1 cellular context compared by ENCODE assay signal in the genomic region with DNA sequence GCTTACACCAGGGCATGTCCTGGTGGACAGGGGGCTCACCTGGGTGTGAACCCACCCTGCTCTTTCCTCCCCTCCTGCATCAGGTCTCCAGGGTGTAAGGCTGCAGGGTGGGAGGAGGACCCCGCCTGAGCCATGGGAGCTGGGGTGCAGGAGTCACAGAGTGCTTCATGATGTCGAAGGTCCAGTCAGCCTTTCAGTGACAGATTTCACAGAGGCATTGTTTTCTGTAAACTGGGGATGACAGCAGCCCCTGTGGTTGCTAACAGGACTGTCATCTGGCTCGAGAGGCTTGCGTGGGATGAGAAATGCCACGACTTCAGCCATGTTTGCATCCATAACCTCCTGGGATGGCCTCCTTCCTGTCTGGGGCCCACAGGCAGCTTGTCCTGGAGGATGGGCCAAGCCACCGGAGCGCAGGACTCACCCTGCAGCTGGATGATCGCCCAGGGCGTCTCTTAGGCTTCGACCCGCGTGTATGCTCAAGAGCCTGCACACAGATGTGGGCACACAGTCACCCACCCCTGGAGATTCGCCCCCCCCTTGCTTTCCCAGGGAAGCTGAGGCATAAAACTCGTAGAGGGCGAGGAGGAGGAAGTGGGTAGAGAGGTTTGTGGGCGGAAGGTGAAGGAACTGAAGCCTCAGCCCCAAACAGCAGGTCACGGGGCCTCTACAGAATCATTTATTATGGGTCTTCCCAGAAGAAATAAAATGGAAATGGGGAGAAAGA.
A peak's percentile ranks its signal among the peaks of the same experiment; 100 is the strongest.
TF ChIP-seq lines count a peak whose summit lies in the region.

No MANE protein-coding gene starts in this region.

TF ChIP-seq in GM12878, 131 proteins besides CTCF, POLR2A, EP300 and RAD21 (continued from another document and continues in another):
- TF ChIP-seq MLLT1 (IDR thresholded peaks at IDR 0.05) (no peak), PML (IDR thresholded peaks at IDR 0.05; ENCODE audit: low read length) (no peak), BHLHE40 (IDR thresholded peaks at IDR 0.05; ENCODE audit: borderline replicate concordance in 1 of 2, low read depth in 2 of 2, low read length in 1 of 2) (no peak), FOXK2 (IDR thresholded peaks at IDR 0.05) (no peak), TCF3 (IDR thresholded peaks at IDR 0.05; ENCODE audit: borderline replicate concordance, insufficient read depth, low read depth, low read length) (no peak), IKZF2 (IDR thresholded peaks at IDR 0.05) (peak; percentile 75 to 77), MXI1 (IDR thresholded peaks at IDR 0.05; ENCODE audit: low read depth, low read length) (no peak), E4F1 (IDR thresholded peaks at IDR 0.05; ENCODE audit: borderline replicate concordance, partially characterized antibody) (no peak), PAX5 (IDR thresholded peaks at IDR 0.05; ENCODE audit: borderline replicate concordance, low read depth, low read length) (no peak), MTA3 (IDR thresholded peaks at IDR 0.05; ENCODE audit: borderline replicate concordance, low read length) (no peak), BCL11A (IDR thresholded peaks at IDR 0.05; ENCODE audit: low read depth, low read length) (no peak), ZBTB4 (CRISPR knock-in tag; IDR thresholded peaks at IDR 0.05) (no peak), CREM (IDR thresholded peaks at IDR 0.05; ENCODE audit: low read depth) (no peak), MYC (IDR thresholded peaks at IDR 0.05; ENCODE audit: insufficient read depth, insufficient read length, insufficient replicate concordance, low read length, severe bottlenecking) (no peak), CBX3 (IDR thresholded peaks at IDR 0.05; ENCODE audit: borderline replicate concordance, low read depth) (no peak), ZNF622 (IDR thresholded peaks at IDR 0.05) (no peak), NR2C1 (IDR thresholded peaks at IDR 0.05) (no peak), ATF3 (IDR thresholded peaks at IDR 0.05; ENCODE audit: borderline replicate concordance, extremely low read depth, low read depth, low read length) (no peak), RUNX3 (IDR thresholded peaks at IDR 0.05; ENCODE audit: low read length) (peak; percentile 27; the same call in 1 of the 2 replicates), SRF (IDR thresholded peaks at IDR 0.05; ENCODE audit: low read depth in 2 of 2, low read length in 2 of 2) (no peak), BRCA1 (IDR thresholded peaks at IDR 0.05; ENCODE audit: low read depth, low read length) (no peak), USF1 (IDR thresholded peaks at IDR 0.05; ENCODE audit: borderline replicate concordance, extremely low read length, insufficient read depth, low read depth, low read length) (no peak), ZBTB40 (IDR thresholded peaks at IDR 0.05; ENCODE audit: borderline replicate concordance) (no peak), POLR2AphosphoS2 (IDR thresholded peaks at IDR 0.05; ENCODE audit: low read depth, low read length) (no peak), IRF5 (IDR thresholded peaks at IDR 0.05; ENCODE audit: borderline replicate concordance) (no peak), NR2C2 (IDR thresholded peaks at IDR 0.05; ENCODE audit: borderline replicate concordance, control insufficient read depth, insufficient read length, low read depth) (no peak), CHD4 (IDR thresholded peaks at IDR 0.05) (no peak), ZNF217 (IDR thresholded peaks at IDR 0.05) (no peak), EZH2 (IDR thresholded peaks at IDR 0.05; ENCODE audit: borderline replicate concordance, control insufficient read depth, low read depth, low read length) (no peak)
- TF ChIP-seq, protein P1, sequence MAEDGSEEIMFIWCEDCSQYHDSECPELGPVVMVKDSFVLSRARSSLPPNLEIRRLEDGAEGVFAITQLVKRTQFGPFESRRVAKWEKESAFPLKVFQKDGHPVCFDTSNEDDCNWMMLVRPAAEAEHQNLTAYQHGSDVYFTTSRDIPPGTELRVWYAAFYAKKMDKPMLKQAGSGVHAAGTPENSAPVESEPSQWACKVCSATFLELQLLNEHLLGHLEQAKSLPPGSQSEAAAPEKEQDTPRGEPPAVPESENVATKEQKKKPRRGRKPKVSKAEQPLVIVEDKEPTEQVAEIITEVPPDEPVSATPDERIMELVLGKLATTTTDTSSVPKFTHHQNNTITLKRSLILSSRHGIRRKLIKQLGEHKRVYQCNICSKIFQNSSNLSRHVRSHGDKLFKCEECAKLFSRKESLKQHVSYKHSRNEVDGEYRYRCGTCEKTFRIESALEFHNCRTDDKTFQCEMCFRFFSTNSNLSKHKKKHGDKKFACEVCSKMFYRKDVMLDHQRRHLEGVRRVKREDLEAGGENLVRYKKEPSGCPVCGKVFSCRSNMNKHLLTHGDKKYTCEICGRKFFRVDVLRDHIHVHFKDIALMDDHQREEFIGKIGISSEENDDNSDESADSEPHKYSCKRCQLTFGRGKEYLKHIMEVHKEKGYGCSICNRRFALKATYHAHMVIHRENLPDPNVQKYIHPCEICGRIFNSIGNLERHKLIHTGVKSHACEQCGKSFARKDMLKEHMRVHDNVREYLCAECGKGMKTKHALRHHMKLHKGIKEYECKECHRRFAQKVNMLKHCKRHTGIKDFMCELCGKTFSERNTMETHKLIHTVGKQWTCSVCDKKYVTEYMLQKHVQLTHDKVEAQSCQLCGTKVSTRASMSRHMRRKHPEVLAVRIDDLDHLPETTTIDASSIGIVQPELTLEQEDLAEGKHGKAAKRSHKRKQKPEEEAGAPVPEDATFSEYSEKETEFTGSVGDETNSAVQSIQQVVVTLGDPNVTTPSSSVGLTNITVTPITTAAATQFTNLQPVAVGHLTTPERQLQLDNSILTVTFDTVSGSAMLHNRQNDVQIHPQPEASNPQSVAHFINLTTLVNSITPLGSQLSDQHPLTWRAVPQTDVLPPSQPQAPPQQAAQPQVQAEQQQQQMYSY (CRISPR knock-in tag; IDR thresholded peaks at IDR 0.05): no peak
- TF ChIP-seq, protein P2, sequence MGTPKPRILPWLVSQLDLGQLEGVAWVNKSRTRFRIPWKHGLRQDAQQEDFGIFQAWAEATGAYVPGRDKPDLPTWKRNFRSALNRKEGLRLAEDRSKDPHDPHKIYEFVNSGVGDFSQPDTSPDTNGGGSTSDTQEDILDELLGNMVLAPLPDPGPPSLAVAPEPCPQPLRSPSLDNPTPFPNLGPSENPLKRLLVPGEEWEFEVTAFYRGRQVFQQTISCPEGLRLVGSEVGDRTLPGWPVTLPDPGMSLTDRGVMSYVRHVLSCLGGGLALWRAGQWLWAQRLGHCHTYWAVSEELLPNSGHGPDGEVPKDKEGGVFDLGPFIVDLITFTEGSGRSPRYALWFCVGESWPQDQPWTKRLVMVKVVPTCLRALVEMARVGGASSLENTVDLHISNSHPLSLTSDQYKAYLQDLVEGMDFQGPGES (IDR thresholded peaks at IDR 0.05): no peak
- TF ChIP-seq, protein P3, sequence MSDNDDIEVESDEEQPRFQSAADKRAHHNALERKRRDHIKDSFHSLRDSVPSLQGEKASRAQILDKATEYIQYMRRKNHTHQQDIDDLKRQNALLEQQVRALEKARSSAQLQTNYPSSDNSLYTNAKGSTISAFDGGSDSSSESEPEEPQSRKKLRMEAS (IDR thresholded peaks at IDR 0.05; ENCODE audit: low read depth, low read length): no peak
- TF ChIP-seq, protein P4, sequence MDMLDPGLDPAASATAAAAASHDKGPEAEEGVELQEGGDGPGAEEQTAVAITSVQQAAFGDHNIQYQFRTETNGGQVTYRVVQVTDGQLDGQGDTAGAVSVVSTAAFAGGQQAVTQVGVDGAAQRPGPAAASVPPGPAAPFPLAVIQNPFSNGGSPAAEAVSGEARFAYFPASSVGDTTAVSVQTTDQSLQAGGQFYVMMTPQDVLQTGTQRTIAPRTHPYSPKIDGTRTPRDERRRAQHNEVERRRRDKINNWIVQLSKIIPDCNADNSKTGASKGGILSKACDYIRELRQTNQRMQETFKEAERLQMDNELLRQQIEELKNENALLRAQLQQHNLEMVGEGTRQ (IDR thresholded peaks at IDR 0.05; ENCODE audit: borderline replicate concordance, low read depth, low read length): no peak
